ENCODE assay signal across 6 cellular contexts in the genomic region with DNA sequence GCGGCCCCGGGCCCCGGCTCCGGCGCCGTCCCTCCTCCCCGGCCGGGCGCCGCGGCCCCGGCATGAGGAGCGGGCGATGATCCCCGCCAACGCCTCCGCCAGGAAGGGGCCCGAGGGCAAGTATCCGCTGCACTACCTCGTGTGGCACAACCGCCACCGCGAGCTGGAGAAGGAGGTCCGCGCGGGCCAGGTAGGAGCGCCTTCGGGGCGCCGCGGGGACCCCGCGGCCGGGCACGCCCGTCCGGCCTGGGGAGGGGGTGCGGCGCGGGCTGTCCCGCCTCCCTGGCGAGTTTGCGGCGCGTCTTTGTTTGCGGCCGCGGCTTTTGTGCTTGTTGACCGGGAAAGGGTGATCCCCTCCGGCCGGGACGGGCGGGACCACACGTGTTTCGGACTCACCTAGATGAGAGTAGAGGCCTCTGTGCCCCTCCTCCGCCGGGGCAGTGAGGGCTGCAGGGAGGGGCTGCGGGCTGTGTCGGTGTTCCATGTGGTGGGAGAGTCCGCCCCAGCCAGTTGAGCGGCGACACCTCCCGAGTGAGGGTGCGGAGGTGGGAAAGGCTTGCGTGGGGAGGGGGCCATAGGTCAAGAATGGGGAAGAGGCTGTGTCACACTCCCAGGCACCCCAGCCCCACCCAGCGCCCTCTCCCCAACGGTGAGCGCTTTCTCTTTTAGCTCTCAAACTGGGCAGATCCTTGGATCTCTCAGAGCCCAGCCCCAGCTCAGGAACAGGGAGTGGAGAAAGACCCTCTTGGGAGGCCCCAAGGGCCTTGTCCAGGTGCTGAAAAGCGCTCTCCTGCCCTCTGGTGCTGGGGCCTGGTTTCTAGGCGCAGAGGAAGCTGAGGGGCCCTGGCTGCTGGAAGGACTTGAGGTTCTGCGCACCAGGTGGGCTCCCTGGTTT. TPM values are rescaled to one million over a fixed set of nuclear protein-coding genes. Genes with fewer than 3 reads are reported as not detected.
DNase-seq lines count a peak whose midpoint lies in the region; ATAC-seq, FAIRE-seq and TF ChIP-seq lines count a peak whose summit lies in the region.

No MANE protein-coding gene starts in this region.

- H3K36me3 Mint-ChIP-seq in chondrocyte (ENCODE audit: low read depth): no peaks in the 10 kb centered on the region

- H3K27ac ChIP-seq in ovary: no peak overlapping the region

- WGBS in ovary, 3 donors: 5 to 7% (median 6%) methylated on average over 47 to 71 of the region's 71 CpGs

- peaks cover 33% of the 10 kb centered on the region for H3K4me1 ChIP-seq in ovary (ENCODE audit: insufficient read depth)

- H3K4me1 Mint-ChIP-seq in chondrocyte (ENCODE audit: low read depth): peaks cover 60% of the 10 kb centered on the region

- TF ChIP-seq POLR2A in NB4 (IDR thresholded peaks at IDR 0.05; ENCODE audit: extremely low read depth, insufficient read length) (no peak), ovary (IDR thresholded peaks at IDR 0.05) (no peak)

- H3K9me3 Mint-ChIP-seq in chondrocyte (ENCODE audit: low read depth): no peaks in the 10 kb centered on the region

- no peak for TF ChIP-seq EP300 in ovary (IDR thresholded peaks at IDR 0.05)

- intact Hi-C loops in ovary (cut with DNase I): no loop called here

- H3K4me3 ChIP-seq in NB4 (ENCODE audit: low read depth, low read length) (peak overlapping the region; percentile 47), ovary (peak overlapping the region; percentile 44)

- no peak for DNase-seq in D721Med (ENCODE audit: insufficient read length, low spot score)
- peak; percentile 66 for DNase-seq in NB4 (ENCODE audit: low read depth)
- DNase-seq in chondrocyte (ENCODE audit: low spot score): peak; percentile 81
- peak in 4 of 5 donors; percentile 25 to 57 (median 48) for DNase-seq in ovary

- H3K4me3 Mint-ChIP-seq in chondrocyte (ENCODE audit: unreplicated experiment): peak overlapping the region; percentile 71

- ATAC-seq in HG02970 (IDR thresholded peaks at IDR 0.05; ENCODE audit: low FRiP score, unreplicated experiment) (no peak), HG02610 (IDR thresholded peaks at IDR 0.05; ENCODE audit: unreplicated experiment) (no peak)

- no peak for FAIRE-seq in D721Med (lab: Jason Lieb, UNC)

- H3K27me3 ChIP-seq in ovary: no peaks in the 10 kb centered on the region

- no peaks in the 10 kb centered on the region for H3K27me3 Mint-ChIP-seq in chondrocyte (ENCODE audit: low read depth)

- no peaks in the 10 kb centered on the region for H3K9me3 ChIP-seq in ovary

- H3K27ac Mint-ChIP-seq in chondrocyte (ENCODE audit: unreplicated experiment): no peak overlapping the region

- no peaks in the 10 kb centered on the region for H3K36me3 ChIP-seq in ovary

- peak; percentile 38 for TF ChIP-seq CTCF in D721Med (IDR thresholded peaks at IDR 0.05; ENCODE audit: insufficient read depth, missing control alignments)
- TF ChIP-seq CTCF in NB4 (IDR thresholded peaks at IDR 0.05; ENCODE audit: low read depth, low read length): peak; percentile 24
- TF ChIP-seq CTCF in chondrocyte (IDR thresholded peaks at IDR 0.05): peak; percentile 51
- no peak for TF ChIP-seq CTCF in ovary (IDR thresholded peaks at IDR 0.05)

RNA-seq across cellular contexts. Expression of gene ANKRD13B, which starts 0.9 kb away (rescaled TPM):
- total RNA-seq in chondrocyte: 21.6 to 27.1 TPM (median 24.5 TPM) in 3 replicates
- 10 to 100 TPM; 10.5 to 23.4 (median 14.7) TPM for total RNA-seq in ovary
- 10 to 100 TPM in 1 of 2 donors, 1 to 10 TPM in 1; 3.6 to 11.4 TPM for polyA plus RNA-seq in ovary

RNA-seq across cellular contexts. Expression of gene GIT1, which starts 4.3 kb away (rescaled TPM):
- 32.1 to 37.7 TPM (median 35.7 TPM) in 3 replicates for total RNA-seq in chondrocyte
- total RNA-seq in ovary: 10 to 100 TPM; 18.0 to 51.8 (median 39.2) TPM
- polyA plus RNA-seq in ovary: 10 to 100 TPM; 20.3 to 27.0 TPM

RNA-seq across cellular contexts. Expression of gene TP53I13, which starts 25.3 kb away (rescaled TPM):
- total RNA-seq in chondrocyte: 44.6 to 49.8 TPM (median 48.3 TPM) in 3 replicates
- 10 to 100 TPM; 30.4 to 49.5 (median 41.3) TPM for total RNA-seq in ovary
- 10 to 100 TPM in 1 of 2 donors, 1 to 10 TPM in 1; 2.2 to 44.7 TPM for polyA plus RNA-seq in ovary

RNA-seq across cellular contexts. Expression of gene ABHD15, which starts 27.0 kb away (rescaled TPM):
- total RNA-seq in chondrocyte (10.2 to 16.7 TPM (median 11.7 TPM) in 3 replicates), ovary (1 to 10 TPM; 4.2 to 7.6 (median 4.8) TPM)
- polyA plus RNA-seq in ovary: 1 to 10 TPM; 3.0 to 8.7 TPM

RNA-seq across cellular contexts. Expression of gene CORO6, which starts 28.9 kb away (rescaled TPM):
- 6.7 to 7.6 TPM (median 7.2 TPM) in 3 replicates for total RNA-seq in chondrocyte
- total RNA-seq in ovary: 1 to 10 TPM; 1.2 to 9.0 (median 3.5) TPM
- polyA plus RNA-seq in ovary: 1 to 10 TPM; 2.1 to 4.2 TPM

Comparison
In these comparisons a context has a peak if more than half of its experiments do, and no peak if none do; other contexts are left out.
1. CTCF ChIP-seq: peak in D721Med (single experiment), NB4 (single experiment) and chondrocyte (single experiment); none in ovary (0 of 3).